ENCODE assay signal across 24 cellular contexts in genomic region chr18:50033004-50033403, GRCh38.
"Had no signal": no experiment of that assay in that cellular context is flagged by ENCODE, and none has a peak within 500 bp of the region (broad histone marks: within the 10 kb centered on the region; RNA-seq: fewer than 3 reads in every experiment).

No MANE protein-coding gene starts in this region.

- ATAC-seq: naive thymus-derived CD8-positive, alpha-beta T cell; natural killer cell treated with Interleukin-12 subunit alpha and Interleukin-12 subunit beta and Interleukin-15 and Interleukin-18, amount 100 ng/mL, for 72 hours; pancreas; psoas muscle; right cardiac atrium; right lobe of liver; stimulated activated effector memory CD8-positive, alpha-beta T cell treated with anti-CD3 and anti-CD28 coated beads, Interleukin-12 subunit alpha, Interleukin-12 subunit beta, amount 100 ng/mL, for 72 hours; stimulated activated naive B cell treated with anti-CD40 and anti-IgM and Interleukin-4, amounts not matched to agents 10 μg/mL and 1 μg/mL and 100 μg/mL, for 72 hours had no signal

- H3K27me3 Mint-ChIP-seq: progenitor cell of endocrine pancreas had no signal

- H3K4me3 Mint-ChIP-seq: naive thymus-derived CD8-positive, alpha-beta T cell; natural killer cell treated with Interleukin-12 subunit alpha and Interleukin-12 subunit beta and Interleukin-15 and Interleukin-18, amount 100 ng/mL, for 72 hours; nephron progenitor cell; neural crest cell; stimulated activated effector memory CD8-positive, alpha-beta T cell treated with anti-CD3 and anti-CD28 coated beads, Interleukin-12 subunit alpha, Interleukin-12 subunit beta, amount 100 ng/mL, for 72 hours; stimulated activated naive B cell treated with anti-CD40 and anti-IgM and Interleukin-4, amounts not matched to agents 10 μg/mL and 1 μg/mL and 100 μg/mL, for 72 hours had no signal

- H3K36me3 Mint-ChIP-seq: naive thymus-derived CD8-positive, alpha-beta T cell; natural killer cell treated with Interleukin-12 subunit alpha and Interleukin-12 subunit beta and Interleukin-15 and Interleukin-18, amount 100 ng/mL, for 72 hours; stimulated activated effector memory CD8-positive, alpha-beta T cell treated with anti-CD3 and anti-CD28 coated beads, Interleukin-12 subunit alpha, Interleukin-12 subunit beta, amount 100 ng/mL, for 72 hours; stimulated activated naive B cell treated with anti-CD40 and anti-IgM and Interleukin-4, amounts not matched to agents 10 μg/mL and 1 μg/mL and 100 μg/mL, for 72 hours had no signal

- H3K27ac Mint-ChIP-seq: natural killer cell treated with Interleukin-12 subunit alpha and Interleukin-12 subunit beta and Interleukin-15 and Interleukin-18, amount 100 ng/mL, for 72 hours; nephron progenitor cell; progenitor cell of endocrine pancreas; stimulated activated effector memory CD8-positive, alpha-beta T cell treated with anti-CD3 and anti-CD28 coated beads, Interleukin-12 subunit alpha, Interleukin-12 subunit beta, amount 100 ng/mL, for 72 hours; stimulated activated naive B cell treated with anti-CD40 and anti-IgM and Interleukin-4, amounts not matched to agents 10 μg/mL and 1 μg/mL and 100 μg/mL, for 72 hours had no signal

- H3K4me1 Mint-ChIP-seq: naive thymus-derived CD8-positive, alpha-beta T cell; neural crest cell; stimulated activated effector memory CD8-positive, alpha-beta T cell treated with anti-CD3 and anti-CD28 coated beads, Interleukin-12 subunit alpha, Interleukin-12 subunit beta, amount 100 ng/mL, for 72 hours; stimulated activated naive B cell treated with anti-CD40 and anti-IgM and Interleukin-4, amounts not matched to agents 10 μg/mL and 1 μg/mL and 100 μg/mL, for 72 hours had no signal

- H3K9me3 Mint-ChIP-seq: naive thymus-derived CD8-positive, alpha-beta T cell; natural killer cell treated with Interleukin-12 subunit alpha and Interleukin-12 subunit beta and Interleukin-15 and Interleukin-18, amount 100 ng/mL, for 72 hours; nephron progenitor cell; neural crest cell; stimulated activated effector memory CD8-positive, alpha-beta T cell treated with anti-CD3 and anti-CD28 coated beads, Interleukin-12 subunit alpha, Interleukin-12 subunit beta, amount 100 ng/mL, for 72 hours; stimulated activated naive B cell treated with anti-CD40 and anti-IgM and Interleukin-4, amounts not matched to agents 10 μg/mL and 1 μg/mL and 100 μg/mL, for 72 hours had no signal

- DNase-seq: naive thymus-derived CD8-positive, alpha-beta T cell; nephron progenitor cell; nucleus accumbens; pancreas; posterior cingulate gyrus; psoas muscle; right cardiac atrium; right lobe of liver; sigmoid colon; small intestine; stimulated activated CD4-positive, alpha-beta T cell treated with anti-CD3 and anti-CD28 coated beads, Interleukin-15, amount 100 ng/mL, for 24 hours; stimulated activated CD4-positive, alpha-beta T cell treated with anti-CD3 and anti-CD28 coated beads, Interleukin-2, amount 100 ng/mL, for 24 hours; stimulated activated CD4-positive, alpha-beta T cell treated with anti-CD3 and anti-CD28 coated beads, Interleukin-2, amount 100 ng/mL, for 48 hours; stimulated activated CD4-positive, alpha-beta T cell treated with anti-CD3 and anti-CD28 coated beads, Interleukin-4, amount 100 ng/mL, for 24 hours; stimulated activated naive B cell treated with anti-CD40 and anti-IgM and Interleukin-4, amounts not matched to agents 10 μg/mL and 1 μg/mL and 100 μg/mL, for 72 hours; stimulated activated naive CD4-positive, alpha-beta T cell treated with Interleukin-2 at 50 U/mL for 16 hours; stomach; thyroid gland; trophoblast cell; upper lobe of left lung had no signal
